ENCODE assay signal across 12 cellular contexts in the genomic region with DNA sequence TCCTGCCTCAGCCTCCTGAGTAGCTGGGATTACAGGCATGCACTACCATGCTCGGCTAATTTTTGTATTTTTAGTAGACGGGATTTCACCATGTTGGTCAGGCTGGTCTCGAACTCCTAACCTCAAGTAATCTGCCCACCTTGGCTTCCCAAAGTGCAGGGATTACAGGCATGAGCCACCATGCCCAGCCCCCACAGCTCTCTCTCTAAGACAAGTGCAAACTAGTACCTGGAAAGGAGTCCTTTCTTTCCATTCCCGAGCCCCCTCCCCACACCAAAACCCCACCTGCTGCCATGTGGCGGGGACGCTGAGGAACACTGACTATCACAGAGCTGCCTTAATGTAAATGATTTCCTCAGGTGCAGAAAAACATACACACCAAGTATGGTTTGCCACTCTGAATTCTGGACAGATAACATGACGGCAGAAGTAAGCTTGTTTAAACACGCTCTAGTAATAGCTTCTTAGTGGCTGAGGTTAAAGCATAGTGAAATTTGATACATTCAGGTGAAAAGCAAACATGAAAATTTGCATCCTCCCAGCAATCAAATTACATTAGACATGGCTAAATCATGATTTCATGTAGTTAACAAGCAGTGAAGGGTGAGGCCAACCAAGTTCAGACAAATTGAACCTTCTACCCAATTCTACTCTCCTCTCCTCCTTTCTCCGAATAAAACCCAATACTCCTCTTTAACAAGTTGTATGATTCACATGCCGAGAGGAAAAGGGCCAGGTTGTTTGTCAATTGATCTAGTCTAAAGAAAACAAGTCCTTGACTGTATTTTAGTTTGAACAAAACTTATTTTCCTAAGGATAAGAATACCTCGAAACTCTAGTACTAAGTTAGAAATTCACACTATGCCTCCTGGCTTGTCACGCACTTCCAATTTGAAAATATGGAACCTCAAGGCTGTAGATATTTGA. TPM values are rescaled to one million over a fixed set of nuclear protein-coding genes. Genes with fewer than 3 reads are reported as not detected.
A peak's percentile ranks its signal among the peaks of the same experiment; 100 is the strongest.
DNase-seq lines count a peak whose midpoint lies in the region; ATAC-seq and TF ChIP-seq lines count a peak whose summit lies in the region.
"Had no signal": no experiment of that assay in that cellular context is flagged by ENCODE, and none has a peak within 500 bp of the region (broad histone marks: within the 10 kb centered on the region; RNA-seq: fewer than 3 reads in every experiment).

No MANE protein-coding gene starts in this region.

- no peak for ATAC-seq in heart right ventricle
- ATAC-seq in left ventricle myocardium superior = no peak
- no peak for ATAC-seq in HG03039 (IDR thresholded peaks at IDR 0.05; ENCODE audit: unreplicated experiment)
- ATAC-seq: naive thymus-derived CD8-positive, alpha-beta T cell had no signal

- DNase-seq in heart right ventricle (no peak), left ventricle myocardium superior (no peak), Peyer's patch (no peak), iris pigment epithelial cell (ENCODE audit: low read depth) (peak; percentile 51), uterus (no peak), NAMALWA (ENCODE audit: low spot score) (no peak)
- DNase-seq in stimulated activated CD4-positive, alpha-beta T cell treated with anti-CD3 and anti-CD28 coated beads, Interleukin-15, amount 100 ng/mL, for 24 hours = no peak
- DNase-seq: 8988T; activated naive CD4-positive, alpha-beta T cell; naive thymus-derived CD8-positive, alpha-beta T cell; NCI-H2227 treated with DMSO at 0.1 percent for 48 hours had no signal

- peaks cover 4 to 25% (median 21%) of the 10 kb centered on the region in 9 donors for H3K4me1 ChIP-seq in heart right ventricle
- H3K4me1 ChIP-seq in Peyer's patch = peaks cover 0 to 9% (median 0%) of the 10 kb centered on the region in 4 donors
- peaks cover 6% of the 10 kb centered on the region in 2 donors for H3K4me1 ChIP-seq in uterus

- 95 to 97% methylated on average over 12 of the region's 12 CpGs for WGBS in heart right ventricle, 2 donors

- H3K36me3 ChIP-seq in heart right ventricle (peaks cover 0 to 21% (median 0%) of the 10 kb centered on the region in 9 donors), Peyer's patch (peaks cover 0 to 13% (median 0%) of the 10 kb centered on the region in 3 donors), uterus (no peaks in the 10 kb centered on the region)

- H3K27ac ChIP-seq in heart right ventricle (peak overlapping the region in 6 of 10 donors; percentile 51 to 84 (median 68)), Peyer's patch (peak overlapping the region in 3 of 4 donors; percentile 21 to 78 (median 38)), uterus (peak overlapping the region; percentile 78 to 79)

- H3K4me3 ChIP-seq in heart right ventricle (no peak overlapping the region), Peyer's patch (no peak overlapping the region), uterus (no peak overlapping the region)

- no peak for TF ChIP-seq POLR2A in Peyer's patch (IDR thresholded peaks at IDR 0.05)
- no peak for TF ChIP-seq POLR2A in uterus (IDR thresholded peaks at IDR 0.05)

- H3K27me3 ChIP-seq in heart right ventricle (no peaks in the 10 kb centered on the region), Peyer's patch (no peaks in the 10 kb centered on the region), uterus (no peaks in the 10 kb centered on the region)

- no peak for TF ChIP-seq CTCF in heart right ventricle (IDR thresholded peaks at IDR 0.05)
- no peak for TF ChIP-seq CTCF in Peyer's patch (IDR thresholded peaks at IDR 0.05)
- TF ChIP-seq CTCF in uterus (IDR thresholded peaks at IDR 0.05) = no peak

- intact Hi-C loops in heart right ventricle (cut with DNase I) (no loop called here), left ventricle myocardium superior (cut with micrococcal nuclease) (no loop called here), uterus (cut with DNase I; ENCODE audit: low total_unique reads) (no loop called here)

- no peaks in the 10 kb centered on the region for H3K9me3 ChIP-seq in heart right ventricle
- H3K9me3 ChIP-seq in Peyer's patch = no peaks in the 10 kb centered on the region
- no peaks in the 10 kb centered on the region for H3K9me3 ChIP-seq in uterus

RNA-seq across cellular contexts. Expression of a gene that starts 19.8 kb away (rescaled TPM):
- total RNA-seq in heart right ventricle = 10 to 100 TPM in 5 of 10 donors, 1 to 10 TPM in 5; 5.8 to 15.9 (median 10.0) TPM
- polyA plus RNA-seq in heart right ventricle = 10 to 100 TPM in 1 of 2 donors, 1 to 10 TPM in 1; 6.5 to 17.5 TPM
- 10.2 TPM for total RNA-seq in left ventricle myocardium superior
- total RNA-seq in Peyer's patch = 10 to 100 TPM; 26.4 to 96.8 (median 61.2) TPM
- total RNA-seq in uterus = 10 to 100 TPM; 19.0 to 67.6 (median 39.6) TPM

RNA-seq across cellular contexts. Expression of a gene that starts 44.8 kb away (rescaled TPM):
- total RNA-seq in heart right ventricle (100 to 1,000 TPM; 329 to 411 (median 353) TPM), left ventricle myocardium superior (335 TPM), Peyer's patch (10 to 100 TPM; 48.2 to 85.8 (median 73.5) TPM), uterus (100 to 1,000 TPM in 3 of 4 donors, 10 to 100 TPM in 1; 91.7 to 176 (median 166) TPM)
- polyA plus RNA-seq in heart right ventricle = 100 to 1,000 TPM; 322 to 462 TPM
